Comparison of ENCODE assay signal across 1 cellular context in the genomic region with DNA sequence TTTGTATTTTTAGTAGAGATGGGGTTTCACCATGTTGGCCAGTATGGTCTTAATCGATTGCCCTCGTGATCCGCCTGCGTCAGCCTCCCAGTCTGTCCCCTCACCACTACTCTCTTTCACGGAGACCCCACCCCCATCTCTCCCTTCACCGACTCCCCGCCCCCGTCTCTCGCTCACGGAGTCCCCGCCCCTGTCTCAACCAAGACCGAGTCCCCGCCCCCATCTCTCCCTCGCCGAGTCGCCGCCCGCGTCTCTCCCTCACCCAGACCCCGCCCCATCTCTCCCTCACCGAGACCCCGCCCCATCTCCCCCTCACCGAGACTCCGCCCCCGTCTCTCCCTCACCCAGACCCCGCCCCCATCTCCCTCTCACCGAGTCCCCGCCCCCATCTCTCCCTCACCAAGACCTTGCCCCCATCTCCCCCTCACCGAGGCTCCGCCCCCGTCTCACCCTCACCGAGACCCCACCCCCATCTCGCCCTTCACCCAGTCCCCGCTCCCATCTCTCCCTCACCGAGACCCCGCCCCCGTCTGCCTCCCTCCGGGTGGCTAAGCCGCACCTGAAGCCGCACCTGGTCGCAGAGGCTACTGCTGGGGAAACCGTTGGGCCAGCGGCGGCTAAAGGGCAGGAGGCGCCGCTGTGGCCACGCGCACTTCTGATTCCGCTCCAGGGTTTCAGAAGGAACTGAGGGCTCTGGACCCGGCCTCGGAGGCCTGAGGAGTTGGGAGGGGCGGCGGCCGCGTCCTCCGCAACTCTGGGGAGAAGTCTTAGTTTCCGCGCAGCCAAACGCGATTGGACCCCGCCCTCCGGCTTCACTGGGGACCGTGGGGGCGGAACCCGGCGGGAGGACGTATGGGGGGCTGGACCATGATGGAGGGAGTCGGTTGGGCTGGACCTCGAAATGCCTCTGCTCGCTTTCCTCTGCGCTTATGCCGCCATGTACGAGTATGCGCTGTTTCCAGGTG.
TF ChIP-seq lines count a peak whose summit lies in the region.

No MANE protein-coding gene starts in this region.

TF ChIP-seq in H1, 55 proteins besides CTCF, POLR2A, EP300 and RAD21 (continued from another document):
- TF ChIP-seq BCL11A (IDR thresholded peaks at IDR 0.05; ENCODE audit: low read depth in 2 of 2, low read length in 2 of 2): no peak
- TF ChIP-seq FOSL1 (IDR thresholded peaks at IDR 0.05; ENCODE audit: insufficient read depth, low read depth, low read length): no peak
- TF ChIP-seq SP2 (IDR thresholded peaks at IDR 0.05; ENCODE audit: low read length): no peak
